In genomic region chr17:17855334-17855725, GRCh38 we compare ENCODE assay signal across 18 cellular contexts. TPM values are rescaled to one million over a fixed set of nuclear protein-coding genes. Genes with fewer than 3 reads are reported as not detected.
DNase-seq lines count a peak whose midpoint lies in the region; ATAC-seq and TF ChIP-seq lines count a peak whose summit lies in the region.
"Had no signal": no experiment of that assay in that cellular context is flagged by ENCODE, and none has a peak within 500 bp of the region (broad histone marks: within the 10 kb centered on the region; RNA-seq: fewer than 3 reads in every experiment).

No MANE protein-coding gene starts in this region.

- H3K4me3 Mint-ChIP-seq in activated T-cell treated with anti-CD3 and anti-CD28 coated beads, Interleukin-2, amount 50 U/mL, for 24 hours, result no peak overlapping the region
- H3K4me3 Mint-ChIP-seq in stimulated activated effector memory CD8-positive, alpha-beta T cell treated with anti-CD3 and anti-CD28 coated beads, Interleukin-12 subunit alpha, Interleukin-12 subunit beta, amount 100 ng/mL, for 72 hours, result peak overlapping the region; percentile 65
- H3K4me3 Mint-ChIP-seq: GM23338; stimulated activated memory B cell treated with anti-CD40 and anti-IgM and Interleukin-4, amounts not matched to agents 10 μg/mL and 1 μg/mL and 100 μg/mL, for 72 hours had no signal

- no peaks in the 10 kb centered on the region for H3K9me3 Mint-ChIP-seq in activated T-cell treated with anti-CD3 and anti-CD28 coated beads, Interleukin-2, amount 50 U/mL, for 24 hours
- H3K9me3 Mint-ChIP-seq in stimulated activated effector memory CD8-positive, alpha-beta T cell treated with anti-CD3 and anti-CD28 coated beads, Interleukin-12 subunit alpha, Interleukin-12 subunit beta, amount 100 ng/mL, for 72 hours, result no peaks in the 10 kb centered on the region
- H3K9me3 Mint-ChIP-seq: GM23338; stimulated activated memory B cell treated with anti-CD40 and anti-IgM and Interleukin-4, amounts not matched to agents 10 μg/mL and 1 μg/mL and 100 μg/mL, for 72 hours had no signal

- ATAC-seq in stimulated activated effector memory CD8-positive, alpha-beta T cell treated with anti-CD3 and anti-CD28 coated beads, Interleukin-12 subunit alpha, Interleukin-12 subunit beta, amount 100 ng/mL, for 72 hours, result no peak
- ATAC-seq in HG03097 (IDR thresholded peaks at IDR 0.05; ENCODE audit: low FRiP score, unreplicated experiment), result no peak
- ATAC-seq: stimulated activated memory B cell treated with anti-CD40 and anti-IgM and Interleukin-4, amounts not matched to agents 10 μg/mL and 1 μg/mL and 100 μg/mL, for 72 hours had no signal

- H3K27ac Mint-ChIP-seq in activated T-cell treated with anti-CD3 and anti-CD28 coated beads, Interleukin-2, amount 50 U/mL, for 24 hours, result peak overlapping the region; percentile 62
- H3K27ac Mint-ChIP-seq in stimulated activated effector memory CD8-positive, alpha-beta T cell treated with anti-CD3 and anti-CD28 coated beads, Interleukin-12 subunit alpha, Interleukin-12 subunit beta, amount 100 ng/mL, for 72 hours, result no peak overlapping the region
- H3K27ac Mint-ChIP-seq: GM23338; stimulated activated memory B cell treated with anti-CD40 and anti-IgM and Interleukin-4, amounts not matched to agents 10 μg/mL and 1 μg/mL and 100 μg/mL, for 72 hours had no signal

- peaks cover 5% of the 10 kb centered on the region for H3K36me3 Mint-ChIP-seq in activated T-cell treated with anti-CD3 and anti-CD28 coated beads, Interleukin-2, amount 50 U/mL, for 24 hours (ENCODE audit: low read depth)
- H3K36me3 Mint-ChIP-seq in stimulated activated effector memory CD8-positive, alpha-beta T cell treated with anti-CD3 and anti-CD28 coated beads, Interleukin-12 subunit alpha, Interleukin-12 subunit beta, amount 100 ng/mL, for 72 hours, result peaks cover 14% of the 10 kb centered on the region
- H3K36me3 Mint-ChIP-seq: stimulated activated memory B cell treated with anti-CD40 and anti-IgM and Interleukin-4, amounts not matched to agents 10 μg/mL and 1 μg/mL and 100 μg/mL, for 72 hours had no signal

- H3K27me3 Mint-ChIP-seq in activated T-cell treated with anti-CD3 and anti-CD28 coated beads, Interleukin-2, amount 50 U/mL, for 24 hours, result no peaks in the 10 kb centered on the region
- H3K27me3 Mint-ChIP-seq: stimulated activated memory B cell treated with anti-CD40 and anti-IgM and Interleukin-4, amounts not matched to agents 10 μg/mL and 1 μg/mL and 100 μg/mL, for 72 hours had no signal

- peaks cover 71% of the 10 kb centered on the region for H3K4me1 Mint-ChIP-seq in activated T-cell treated with anti-CD3 and anti-CD28 coated beads, Interleukin-2, amount 50 U/mL, for 24 hours (ENCODE audit: low read depth)
- H3K4me1 Mint-ChIP-seq in stimulated activated effector memory CD8-positive, alpha-beta T cell treated with anti-CD3 and anti-CD28 coated beads, Interleukin-12 subunit alpha, Interleukin-12 subunit beta, amount 100 ng/mL, for 72 hours, result peaks cover 54% of the 10 kb centered on the region

- intact Hi-C loops in posterior vena cava (cut with DNase I), result loop anchor here in 1 of 2 donors (10.0 kb wide), 1 partner anchor 171 kb away; the partner anchor contains the start of gene RAI1

- CTCF ChIA-PET in RWPE1 (lab: Yijun Ruan, JAX), result interaction anchor here (0.7 kb wide), 1 partner anchor 55 kb away, joined by 3 read pairs; no protein-coding TSS in a partner anchor

- TF ChIP-seq CTCF in RWPE1 (conservative IDR thresholded peaks at IDR 0.05; ENCODE audit: low read depth), result no peak

- no peak for DNase-seq in activated T-cell treated with anti-CD3 and anti-CD28 coated beads, Interleukin-2, amount 50 U/mL, for 24 hours
- no peak for DNase-seq in activated T-cell treated with anti-CD3 and anti-CD28 coated beads, Interleukin-2, amount 50 U/mL, for 1 hour
- DNase-seq in RWPE1 (ENCODE audit: low spot score), result no peak
- no peak for DNase-seq in epithelial cell of prostate (ENCODE audit: low read depth, low spot score)
- DNase-seq in stimulated activated effector memory CD8-positive, alpha-beta T cell treated with anti-CD3 and anti-CD28 coated beads, Interleukin-12 subunit alpha, Interleukin-12 subunit beta, amount 100 ng/mL, for 72 hours (ENCODE audit: low spot score in 2 of 2), result no peak
- DNase-seq in SW480 (ENCODE audit: low spot score), result no peak
- DNase-seq in posterior vena cava (ENCODE audit: low spot score), result no peak
- DNase-seq: activated T-cell treated with anti-CD3 and anti-CD28 coated beads for 4 hours, cortex of kidney, EL, glutamatergic neuron, mesendoderm, NCI-H187 treated with DMSO at 0.1 percent for 48 hours, NCI-H526 had no signal

- POLR2A ChIA-PET in RWPE1 (lab: Yijun Ruan, JAX; ENCODE audit: low non-redundant PET), result interaction anchor here (0.5 to 1.3 kb wide), 3 partner anchors 17 to 26 kb away, joined by 3 to 4 read pairs (median 3); partner anchors contain the start of gene SREBF1

- H3K27ac ChIP-seq in RWPE1 (peak overlapping the region; percentile 60), epithelial cell of prostate (peak overlapping the region; percentile 79)
- H3K27ac ChIP-seq: vagina had no signal

RNA-seq across cellular contexts. Expression of gene SREBF1, which starts 18.5 kb away (rescaled TPM):
- 10 to 100 TPM; 29.3 to 62.7 TPM for total RNA-seq in posterior vena cava
